ENCODE assay signal across 1 cellular context in the genomic region with DNA sequence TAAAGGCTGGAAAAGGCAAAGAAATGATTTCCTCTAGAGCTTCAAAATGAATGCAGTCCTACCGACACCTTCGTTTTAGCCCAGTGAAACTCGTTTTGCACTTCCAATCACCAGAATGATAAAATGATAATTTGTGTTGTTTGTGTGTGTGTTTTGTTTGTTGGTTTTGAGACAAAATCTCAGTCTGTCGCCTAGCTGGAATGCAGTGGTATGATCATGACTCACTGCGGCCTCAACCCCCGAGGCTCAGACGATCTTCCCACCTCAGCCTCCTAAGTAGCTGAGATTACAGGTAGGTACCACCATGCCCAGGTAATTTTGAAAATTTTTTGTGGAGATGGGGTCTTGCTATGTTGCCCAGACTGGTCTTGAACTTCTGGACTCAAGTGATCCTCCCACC.
TF ChIP-seq lines count a peak whose summit lies in the region.

No MANE protein-coding gene starts in this region.

TF ChIP-seq in HCT116, 20 proteins besides CTCF, POLR2A, EP300 and RAD21 (continued from another document):
- TF ChIP-seq, protein P1, sequence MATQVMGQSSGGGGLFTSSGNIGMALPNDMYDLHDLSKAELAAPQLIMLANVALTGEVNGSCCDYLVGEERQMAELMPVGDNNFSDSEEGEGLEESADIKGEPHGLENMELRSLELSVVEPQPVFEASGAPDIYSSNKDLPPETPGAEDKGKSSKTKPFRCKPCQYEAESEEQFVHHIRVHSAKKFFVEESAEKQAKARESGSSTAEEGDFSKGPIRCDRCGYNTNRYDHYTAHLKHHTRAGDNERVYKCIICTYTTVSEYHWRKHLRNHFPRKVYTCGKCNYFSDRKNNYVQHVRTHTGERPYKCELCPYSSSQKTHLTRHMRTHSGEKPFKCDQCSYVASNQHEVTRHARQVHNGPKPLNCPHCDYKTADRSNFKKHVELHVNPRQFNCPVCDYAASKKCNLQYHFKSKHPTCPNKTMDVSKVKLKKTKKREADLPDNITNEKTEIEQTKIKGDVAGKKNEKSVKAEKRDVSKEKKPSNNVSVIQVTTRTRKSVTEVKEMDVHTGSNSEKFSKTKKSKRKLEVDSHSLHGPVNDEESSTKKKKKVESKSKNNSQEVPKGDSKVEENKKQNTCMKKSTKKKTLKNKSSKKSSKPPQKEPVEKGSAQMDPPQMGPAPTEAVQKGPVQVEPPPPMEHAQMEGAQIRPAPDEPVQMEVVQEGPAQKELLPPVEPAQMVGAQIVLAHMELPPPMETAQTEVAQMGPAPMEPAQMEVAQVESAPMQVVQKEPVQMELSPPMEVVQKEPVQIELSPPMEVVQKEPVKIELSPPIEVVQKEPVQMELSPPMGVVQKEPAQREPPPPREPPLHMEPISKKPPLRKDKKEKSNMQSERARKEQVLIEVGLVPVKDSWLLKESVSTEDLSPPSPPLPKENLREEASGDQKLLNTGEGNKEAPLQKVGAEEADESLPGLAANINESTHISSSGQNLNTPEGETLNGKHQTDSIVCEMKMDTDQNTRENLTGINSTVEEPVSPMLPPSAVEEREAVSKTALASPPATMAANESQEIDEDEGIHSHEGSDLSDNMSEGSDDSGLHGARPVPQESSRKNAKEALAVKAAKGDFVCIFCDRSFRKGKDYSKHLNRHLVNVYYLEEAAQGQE (IDR thresholded peaks at IDR 0.05; ENCODE audit: low read depth), result no peak
- TF ChIP-seq EGR1 (IDR thresholded peaks at IDR 0.05; ENCODE audit: low read depth), result no peak
- TF ChIP-seq, protein P2, sequence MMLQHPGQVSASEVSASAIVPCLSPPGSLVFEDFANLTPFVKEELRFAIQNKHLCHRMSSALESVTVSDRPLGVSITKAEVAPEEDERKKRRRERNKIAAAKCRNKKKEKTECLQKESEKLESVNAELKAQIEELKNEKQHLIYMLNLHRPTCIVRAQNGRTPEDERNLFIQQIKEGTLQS (IDR thresholded peaks at IDR 0.05), result no peak
- TF ChIP-seq ZFX (IDR thresholded peaks at IDR 0.05), result no peak
- TF ChIP-seq, protein P3, sequence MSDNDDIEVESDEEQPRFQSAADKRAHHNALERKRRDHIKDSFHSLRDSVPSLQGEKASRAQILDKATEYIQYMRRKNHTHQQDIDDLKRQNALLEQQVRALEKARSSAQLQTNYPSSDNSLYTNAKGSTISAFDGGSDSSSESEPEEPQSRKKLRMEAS (IDR thresholded peaks at IDR 0.05), result no peak
- no peak for TF ChIP-seq ELF1 (IDR thresholded peaks at IDR 0.05; ENCODE audit: borderline replicate concordance, low read depth)
- TF ChIP-seq SRF (IDR thresholded peaks at IDR 0.05; ENCODE audit: low read depth), result no peak
- TF ChIP-seq CBX3 (IDR thresholded peaks at IDR 0.05; ENCODE audit: low read depth), result no peak
- no peak for TF ChIP-seq EZH2phosphoT487 (IDR thresholded peaks at IDR 0.05; ENCODE audit: borderline replicate concordance)
